Comparison of ENCODE assay signal across 1 cellular context in genomic region chr11:61747389-61748285, GRCh38.
TF ChIP-seq lines count a peak whose summit lies in the region.

No MANE protein-coding gene starts in this region.

TF ChIP-seq in HepG2, 621 proteins besides CTCF, POLR2A, EP300 and RAD21 (continued from another document):
- no peak for TF ChIP-seq HNF1A (IDR thresholded peaks at IDR 0.05; ENCODE audit: low read depth)
- peak; percentile 68; the same call in 1 of the 2 replicates for TF ChIP-seq HNF1A (CRISPR knock-in tag; IDR thresholded peaks at IDR 0.05; ENCODE audit: borderline replicate concordance)
- TF ChIP-seq ZBTB21 (CRISPR knock-in tag; IDR thresholded peaks at IDR 0.05), result no peak
- TF ChIP-seq SRY (CRISPR knock-in tag; IDR thresholded peaks at IDR 0.05), result peak; percentile 60; the same call in 1 of the 2 replicates
TF ChIP-seq in HepG2: peak in this region for 158.
